ENCODE assay signal across 8 cellular contexts in the genomic region with DNA sequence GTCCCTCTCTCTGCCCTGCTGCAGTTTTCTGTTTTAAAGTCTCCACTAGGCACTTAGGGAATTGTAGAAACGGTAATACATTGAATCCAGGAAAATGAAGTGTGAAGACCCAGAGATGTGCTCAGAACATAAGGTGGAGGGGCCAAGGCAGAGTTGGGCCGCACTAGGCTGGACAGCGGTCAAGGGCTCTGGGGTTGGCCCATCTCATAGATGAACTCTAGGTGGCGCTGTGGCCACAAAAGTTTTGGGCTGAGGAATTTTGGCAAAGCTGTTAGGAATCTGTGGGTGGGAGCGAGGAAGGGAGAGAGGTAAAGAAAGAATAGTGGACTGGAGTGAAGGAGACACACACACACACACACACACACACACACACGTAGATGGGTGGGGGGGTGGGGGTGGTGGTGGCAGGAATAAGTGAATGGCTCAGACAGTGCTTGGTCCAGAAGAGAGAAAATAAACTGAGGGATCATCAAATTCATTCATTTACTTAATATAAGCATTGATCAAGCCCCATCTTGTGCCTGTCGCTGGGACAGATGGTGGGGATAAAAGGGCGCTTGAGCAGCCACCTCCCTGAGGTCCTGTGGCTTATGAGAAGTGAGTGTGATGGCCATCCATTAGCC.
DNase-seq lines count a peak whose midpoint lies in the region; ATAC-seq and TF ChIP-seq lines count a peak whose summit lies in the region.

No MANE protein-coding gene starts in this region.

- H3K4me3 Mint-ChIP-seq in effector memory CD8-positive, alpha-beta T cell, result no peak overlapping the region

- no peaks in the 10 kb centered on the region for H3K4me1 Mint-ChIP-seq in effector memory CD8-positive, alpha-beta T cell (ENCODE audit: low read depth in 2 of 2)

- peaks cover 3 to 7% of the 10 kb centered on the region in 2 donors for H3K9me3 Mint-ChIP-seq in effector memory CD8-positive, alpha-beta T cell

- no peak overlapping the region for H3K27ac Mint-ChIP-seq in effector memory CD8-positive, alpha-beta T cell

- peak; percentile 80 for TF ChIP-seq CTCF in AG09319 (IDR thresholded peaks at IDR 0.05; ENCODE audit: low read depth, low read length)
- TF ChIP-seq CTCF in HFF-Myc (IDR thresholded peaks at IDR 0.05; ENCODE audit: low read depth, low read length, missing control alignments), result peak; percentile 81

- H3K27me3 Mint-ChIP-seq in effector memory CD8-positive, alpha-beta T cell, result peaks cover 38 to 56% of the 10 kb centered on the region in 2 donors

- ATAC-seq in SK-N-SH treated with all-trans-retinoic acid at 6 μM for 48 hours (peak; percentile 82), sciatic nerve (peak; percentile 90), HG03442 (IDR thresholded peaks at IDR 0.05; ENCODE audit: unreplicated experiment) (no peak), GM21825 (IDR thresholded peaks at IDR 0.05; ENCODE audit: unreplicated experiment) (no peak)
- ATAC-seq in effector memory CD8-positive, alpha-beta T cell (replicated peaks), result no peak

- intact Hi-C loops in head of caudate nucleus (cut with DNase I), result no loop called here
- intact Hi-C loops in sciatic nerve (cut with DNase I), result no loop called here

- H3K4me3 ChIP-seq in HFF-Myc (replicated peaks; ENCODE audit: low read depth, low read length), result no peak overlapping the region

- DNase-seq in AG09319 (ENCODE audit: extremely low read depth, low read depth) (no peak), HFF-Myc (ENCODE audit: extremely low read depth, low read depth) (no peak), head of caudate nucleus (peak in 25 of 42 donors; percentile 28 to 72 (median 48)), sciatic nerve (ENCODE audit: low spot score) (peak; percentile 82)
- no peak for DNase-seq in effector memory CD8-positive, alpha-beta T cell

- no peaks in the 10 kb centered on the region for H3K36me3 Mint-ChIP-seq in effector memory CD8-positive, alpha-beta T cell (ENCODE audit: insufficient read depth)

TF ChIP-seq in SK-N-SH treated with all-trans-retinoic acid at 6 μM for 48 hours, 23 proteins besides CTCF, POLR2A, EP300 and RAD21:
- TF ChIP-seq, protein P1, sequence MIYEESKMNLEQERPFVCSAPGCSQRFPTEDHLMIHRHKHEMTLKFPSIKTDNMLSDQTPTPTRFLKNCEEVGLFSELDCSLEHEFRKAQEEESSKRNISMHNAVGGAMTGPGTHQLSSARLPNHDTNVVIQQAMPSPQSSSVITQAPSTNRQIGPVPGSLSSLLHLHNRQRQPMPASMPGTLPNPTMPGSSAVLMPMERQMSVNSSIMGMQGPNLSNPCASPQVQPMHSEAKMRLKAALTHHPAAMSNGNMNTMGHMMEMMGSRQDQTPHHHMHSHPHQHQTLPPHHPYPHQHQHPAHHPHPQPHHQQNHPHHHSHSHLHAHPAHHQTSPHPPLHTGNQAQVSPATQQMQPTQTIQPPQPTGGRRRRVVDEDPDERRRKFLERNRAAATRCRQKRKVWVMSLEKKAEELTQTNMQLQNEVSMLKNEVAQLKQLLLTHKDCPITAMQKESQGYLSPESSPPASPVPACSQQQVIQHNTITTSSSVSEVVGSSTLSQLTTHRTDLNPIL (CRISPR knock-in tag; IDR thresholded peaks at IDR 0.05; ENCODE audit: low read depth), result no peak
- TF ChIP-seq ZFP30 (CRISPR knock-in tag; IDR thresholded peaks at IDR 0.05) (no peak), ZNF8 (CRISPR knock-in tag; IDR thresholded peaks at IDR 0.05) (no peak), SNAI2 (CRISPR knock-in tag; IDR thresholded peaks at IDR 0.05) (no peak), ZNF565 (CRISPR knock-in tag; conservative IDR thresholded peaks at IDR 0.05; ENCODE audit: low read depth) (no peak), ESRRG (CRISPR knock-in tag; IDR thresholded peaks at IDR 0.05) (no peak), RARB (CRISPR knock-in tag; IDR thresholded peaks at IDR 0.05) (no peak), OSR1 (CRISPR knock-in tag; IDR thresholded peaks at IDR 0.05) (no peak), TOX (CRISPR knock-in tag; IDR thresholded peaks at IDR 0.05; ENCODE audit: borderline replicate concordance) (no peak), ZC3H10 (CRISPR knock-in tag; IDR thresholded peaks at IDR 0.05) (no peak), ZNF70 (CRISPR knock-in tag; IDR thresholded peaks at IDR 0.05) (no peak), PPARA (CRISPR knock-in tag; IDR thresholded peaks at IDR 0.05; ENCODE audit: borderline replicate concordance) (no peak)
- TF ChIP-seq, protein P2, sequence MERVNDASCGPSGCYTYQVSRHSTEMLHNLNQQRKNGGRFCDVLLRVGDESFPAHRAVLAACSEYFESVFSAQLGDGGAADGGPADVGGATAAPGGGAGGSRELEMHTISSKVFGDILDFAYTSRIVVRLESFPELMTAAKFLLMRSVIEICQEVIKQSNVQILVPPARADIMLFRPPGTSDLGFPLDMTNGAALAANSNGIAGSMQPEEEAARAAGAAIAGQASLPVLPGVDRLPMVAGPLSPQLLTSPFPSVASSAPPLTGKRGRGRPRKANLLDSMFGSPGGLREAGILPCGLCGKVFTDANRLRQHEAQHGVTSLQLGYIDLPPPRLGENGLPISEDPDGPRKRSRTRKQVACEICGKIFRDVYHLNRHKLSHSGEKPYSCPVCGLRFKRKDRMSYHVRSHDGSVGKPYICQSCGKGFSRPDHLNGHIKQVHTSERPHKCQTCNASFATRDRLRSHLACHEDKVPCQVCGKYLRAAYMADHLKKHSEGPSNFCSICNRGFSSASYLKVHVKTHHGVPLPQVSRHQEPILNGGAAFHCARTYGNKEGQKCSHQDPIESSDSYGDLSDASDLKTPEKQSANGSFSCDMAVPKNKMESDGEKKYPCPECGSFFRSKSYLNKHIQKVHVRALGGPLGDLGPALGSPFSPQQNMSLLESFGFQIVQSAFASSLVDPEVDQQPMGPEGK (CRISPR knock-in tag; IDR thresholded peaks at IDR 0.05; ENCODE audit: borderline replicate concordance), result no peak
- TF ChIP-seq, protein P3, sequence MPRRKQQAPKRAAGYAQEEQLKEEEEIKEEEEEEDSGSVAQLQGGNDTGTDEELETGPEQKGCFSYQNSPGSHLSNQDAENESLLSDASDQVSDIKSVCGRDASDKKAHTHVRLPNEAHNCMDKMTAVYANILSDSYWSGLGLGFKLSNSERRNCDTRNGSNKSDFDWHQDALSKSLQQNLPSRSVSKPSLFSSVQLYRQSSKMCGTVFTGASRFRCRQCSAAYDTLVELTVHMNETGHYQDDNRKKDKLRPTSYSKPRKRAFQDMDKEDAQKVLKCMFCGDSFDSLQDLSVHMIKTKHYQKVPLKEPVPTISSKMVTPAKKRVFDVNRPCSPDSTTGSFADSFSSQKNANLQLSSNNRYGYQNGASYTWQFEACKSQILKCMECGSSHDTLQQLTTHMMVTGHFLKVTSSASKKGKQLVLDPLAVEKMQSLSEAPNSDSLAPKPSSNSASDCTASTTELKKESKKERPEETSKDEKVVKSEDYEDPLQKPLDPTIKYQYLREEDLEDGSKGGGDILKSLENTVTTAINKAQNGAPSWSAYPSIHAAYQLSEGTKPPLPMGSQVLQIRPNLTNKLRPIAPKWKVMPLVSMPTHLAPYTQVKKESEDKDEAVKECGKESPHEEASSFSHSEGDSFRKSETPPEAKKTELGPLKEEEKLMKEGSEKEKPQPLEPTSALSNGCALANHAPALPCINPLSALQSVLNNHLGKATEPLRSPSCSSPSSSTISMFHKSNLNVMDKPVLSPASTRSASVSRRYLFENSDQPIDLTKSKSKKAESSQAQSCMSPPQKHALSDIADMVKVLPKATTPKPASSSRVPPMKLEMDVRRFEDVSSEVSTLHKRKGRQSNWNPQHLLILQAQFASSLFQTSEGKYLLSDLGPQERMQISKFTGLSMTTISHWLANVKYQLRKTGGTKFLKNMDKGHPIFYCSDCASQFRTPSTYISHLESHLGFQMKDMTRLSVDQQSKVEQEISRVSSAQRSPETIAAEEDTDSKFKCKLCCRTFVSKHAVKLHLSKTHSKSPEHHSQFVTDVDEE (CRISPR knock-in tag; IDR thresholded peaks at IDR 0.05), result no peak

Comparison
In these comparisons a context has a peak if more than half of its experiments do, and no peak if none do; other contexts are left out.
1. DNase-seq: peak in head of caudate nucleus (25 of 42) and sciatic nerve (single experiment); none in AG09319 (single experiment), HFF-Myc (single experiment) and effector memory CD8-positive, alpha-beta T cell (0 of 3).
2. ATAC-seq: peak in SK-N-SH treated with all-trans-retinoic acid at 6 μM for 48 hours (single experiment) and sciatic nerve (single experiment); none in HG03442 (single experiment), effector memory CD8-positive, alpha-beta T cell (single experiment) and GM21825 (single experiment).